Comparison of ENCODE assay signal across 28 cellular contexts in genomic region chr14:65310568-65310967, GRCh38.
"Had no signal": no experiment of that assay in that cellular context is flagged by ENCODE, and none has a peak within 500 bp of the region (broad histone marks: within the 10 kb centered on the region; RNA-seq: fewer than 3 reads in every experiment).

No MANE protein-coding gene starts in this region.

- H3K27ac ChIP-seq: left lung, lower lobe of right lung, ovary, right atrium auricular region, right lobe of liver, suprapubic skin, thoracic aorta, tibial artery, upper lobe of right lung had no signal

- H3K4me2 ChIP-seq: smooth muscle cell had no signal

- ATAC-seq: left colon; left lung; lower lobe of right lung; natural killer cell; right lobe of liver; stimulated activated naive B cell treated with anti-CD40 and anti-IgM and Interleukin-4, amounts not matched to agents 10 μg/mL and 1 μg/mL and 100 μg/mL, for 72 hours; upper lobe of right lung had no signal

- H3K36me3 Mint-ChIP-seq: immature natural killer cell, mesothelial cell of epicardium, naive B cell, natural killer cell had no signal

- DNase-seq: hypothalamus; immature natural killer cell; kidney; left colon; left lung; lower lobe of right lung; mammary epithelial cell; mesendoderm; naive B cell; natural killer cell; nephron progenitor cell; ovary; right lobe of liver; stimulated activated CD4-positive, alpha-beta T cell treated with anti-CD3 and anti-CD28 coated beads, Interleukin-1b, Interleukin-23, amount 100 ng/mL, for 48 hours; stimulated activated CD4-positive, alpha-beta T cell treated with anti-CD3 and anti-CD28 coated beads, Interleukin-2, amount 100 ng/mL, for 48 hours; stimulated activated CD4-positive, alpha-beta T cell treated with anti-CD3 and anti-CD28 coated beads, Interleukin-4, amount 100 ng/mL, for 4 hours; stimulated activated CD8-positive, alpha-beta memory T cell treated with anti-CD3 and anti-CD28 coated beads, Interleukin-4, amount 100 ng/mL, for 48 hours; stimulated activated naive B cell treated with anti-CD40 and anti-IgM and Interleukin-4, amounts not matched to agents 10 μg/mL and 1 μg/mL and 100 μg/mL, for 72 hours; tibial artery; trophoblast cell; upper lobe of right lung had no signal

- H3K4me3 Mint-ChIP-seq: immature natural killer cell; mesothelial cell of epicardium; naive B cell; natural killer cell; nephron progenitor cell; stimulated activated naive B cell treated with anti-CD40 and anti-IgM and Interleukin-4, amounts not matched to agents 10 μg/mL and 1 μg/mL and 100 μg/mL, for 72 hours; stimulated activated naive CD8-positive, alpha-beta T cell treated with anti-CD3 and anti-CD28 coated beads, Interleukin-15, Interleukin-2, amounts not matched to agents 100 ng/mL and 50 ng/mL, for 24 hours had no signal

- H3K27me3 Mint-ChIP-seq: naive B cell; progenitor cell of endocrine pancreas; stimulated activated naive B cell treated with anti-CD40 and anti-IgM and Interleukin-4, amounts not matched to agents 10 μg/mL and 1 μg/mL and 100 μg/mL, for 72 hours; stimulated activated naive CD8-positive, alpha-beta T cell treated with anti-CD3 and anti-CD28 coated beads, Interleukin-15, Interleukin-2, amounts not matched to agents 100 ng/mL and 50 ng/mL, for 24 hours had no signal

- H3K4me3 ChIP-seq: left lung, lower lobe of right lung, ovary, right atrium auricular region, right lobe of liver, smooth muscle cell, suprapubic skin, thoracic aorta, tibial artery, upper lobe of right lung had no signal

- H3K4me1 Mint-ChIP-seq: natural killer cell, nephron progenitor cell had no signal

- H3K27ac Mint-ChIP-seq: immature natural killer cell; mesothelial cell of epicardium; natural killer cell; nephron progenitor cell; progenitor cell of endocrine pancreas; stimulated activated naive B cell treated with anti-CD40 and anti-IgM and Interleukin-4, amounts not matched to agents 10 μg/mL and 1 μg/mL and 100 μg/mL, for 72 hours; stimulated activated naive CD8-positive, alpha-beta T cell treated with anti-CD3 and anti-CD28 coated beads, Interleukin-15, Interleukin-2, amounts not matched to agents 100 ng/mL and 50 ng/mL, for 24 hours had no signal

- H3K9me3 ChIP-seq: left lung, lower lobe of right lung, ovary, right atrium auricular region, right lobe of liver, suprapubic skin, thoracic aorta, tibial artery, upper lobe of right lung had no signal

- H3K27me3 ChIP-seq: left lung, ovary, right atrium auricular region, right lobe of liver, suprapubic skin, tibial artery, upper lobe of right lung had no signal

- H3K4me1 ChIP-seq: left lung, lower lobe of right lung, right atrium auricular region, right lobe of liver, suprapubic skin, tibial artery, upper lobe of right lung had no signal

- H3K9me3 Mint-ChIP-seq: immature natural killer cell; naive B cell; natural killer cell; stimulated activated naive CD8-positive, alpha-beta T cell treated with anti-CD3 and anti-CD28 coated beads, Interleukin-15, Interleukin-2, amounts not matched to agents 100 ng/mL and 50 ng/mL, for 24 hours had no signal

- H3K36me3 ChIP-seq: left lung, lower lobe of right lung, ovary, right atrium auricular region, right lobe of liver, suprapubic skin, thoracic aorta, tibial artery, upper lobe of right lung had no signal
